In genomic region chr3:59930170-59930569, GRCh38 we compare ENCODE assay signal across 31 cellular contexts.
"Had no signal": no experiment of that assay in that cellular context is flagged by ENCODE, and none has a peak within 500 bp of the region (broad histone marks: within the 10 kb centered on the region; RNA-seq: fewer than 3 reads in every experiment).

No MANE protein-coding gene starts in this region.

- H3K36me3 Mint-ChIP-seq: activated CD8-positive, alpha-beta memory T cell treated with anti-CD3 and anti-CD28 coated beads, Interleukin-2, amount 10 ng/mL, durations not matched to agents 7 days and 5 days; brain had no signal

- H3K27ac ChIP-seq: ascending aorta, breast epithelium, cardiac muscle cell, colonic mucosa, dorsolateral prefrontal cortex, esophagus muscularis mucosa, foreskin keratinocyte, gastrocnemius medialis, heart left ventricle had no signal

- DNase-seq: activated CD4-positive, alpha-beta memory T cell treated with anti-CD3 and anti-CD28 coated beads for 36 hours; activated CD4-positive, alpha-beta T cell treated with anti-CD3 and anti-CD28 coated beads for 36 hours; activated CD4-positive, alpha-beta T cell treated with anti-CD3 and anti-CD28 coated beads, Interleukin-2, amount 10 ng/mL, durations not matched to agents 24 days and 14 days; activated CD4-positive, CD25-positive, alpha-beta regulatory T cell; activated CD4-positive, CD25-positive, alpha-beta regulatory T cell treated with anti-CD3 and anti-CD28 coated beads, Interleukin-2, amount 50 U/mL, for 72 hours; activated CD8-positive, alpha-beta memory T cell treated with anti-CD3 and anti-CD28 coated beads, Interleukin-2, amount 10 ng/mL, durations not matched to agents 7 days and 5 days; activated CD8-positive, alpha-beta memory T cell treated with anti-CD3 and anti-CD28 coated beads, Interleukin-2, amount 50 U/mL, for 4 hours; activated CD8-positive, alpha-beta T cell treated with anti-CD3 and anti-CD28 coated beads, Interleukin-2, amount 10 ng/mL, durations not matched to agents 7 days and 5 days; activated effector memory CD4-positive, alpha-beta T cell treated with Interleukin-2 at 50 U/mL for 16 hours; activated gamma-delta T cell treated with Interleukin-2 at 50 U/mL for 16 hours; activated naive CD4-positive, alpha-beta T cell treated with Interleukin-2 at 50 U/mL for 16 hours; activated naive CD8-positive, alpha-beta T cell treated with anti-CD3 and anti-CD28 coated beads, Interleukin-2, amount 10 ng/mL, durations not matched to agents 7 days and 5 days; activated T-cell treated with anti-CD3 and anti-CD28 coated beads, Interleukin-2, amount 50 U/mL, for 24 hours; central memory CD4-positive, alpha-beta T cell; cerebellar nuclear complex; colonic mucosa; dorsolateral prefrontal cortex; effector memory CD4-positive, alpha-beta T cell; erythroblast; foreskin keratinocyte; gastrocnemius medialis; glutamatergic neuron; heart left ventricle had no signal

- H3K36me3 ChIP-seq: ascending aorta, breast epithelium, cardiac muscle cell, colonic mucosa, esophagus muscularis mucosa, gastrocnemius medialis, heart left ventricle had no signal

- H3K27ac Mint-ChIP-seq: activated CD4-positive, alpha-beta memory T cell treated with anti-CD3 and anti-CD28 coated beads for 36 hours; activated CD4-positive, alpha-beta T cell treated with anti-CD3 and anti-CD28 coated beads for 36 hours; activated CD4-positive, alpha-beta T cell treated with anti-CD3 and anti-CD28 coated beads, Interleukin-2, amount 10 ng/mL, durations not matched to agents 24 days and 14 days; activated CD8-positive, alpha-beta memory T cell treated with anti-CD3 and anti-CD28 coated beads, Interleukin-2, amount 10 ng/mL, durations not matched to agents 7 days and 5 days; activated CD8-positive, alpha-beta T cell treated with anti-CD3 and anti-CD28 coated beads, Interleukin-2, amount 10 ng/mL, durations not matched to agents 7 days and 5 days; activated naive CD8-positive, alpha-beta T cell treated with anti-CD3 and anti-CD28 coated beads, Interleukin-2, amount 10 ng/mL, durations not matched to agents 7 days and 5 days; activated T-cell treated with anti-CD3 and anti-CD28 coated beads, Interleukin-2, amount 50 U/mL, for 24 hours; activated T-helper 17 cell treated with anti-CD3 and anti-CD28 coated beads, Interleukin-2, amount 50 U/mL, for 72 hours; brain; dendritic cell treated with granulocyte-macrophage colony-stimulating factor and Interleukin-4, amounts not matched to agents 40 ng/mL and 50 ng/mL, for 4 days had no signal

- H3K9me3 Mint-ChIP-seq: activated T-cell treated with anti-CD3 and anti-CD28 coated beads, Interleukin-2, amount 50 U/mL, for 24 hours; activated T-helper 17 cell treated with anti-CD3 and anti-CD28 coated beads, Interleukin-2, amount 50 U/mL, for 72 hours; dendritic cell treated with granulocyte-macrophage colony-stimulating factor and Interleukin-4, amounts not matched to agents 40 ng/mL and 50 ng/mL, for 4 days had no signal

- H3K9me3 ChIP-seq: ascending aorta, breast epithelium, colonic mucosa, esophagus muscularis mucosa, gastrocnemius medialis, heart left ventricle had no signal

- H3K4me3 ChIP-seq: ascending aorta, breast epithelium, cardiac muscle cell, colonic mucosa, dorsolateral prefrontal cortex, esophagus muscularis mucosa, gastrocnemius medialis, heart left ventricle had no signal

- H3K4me1 ChIP-seq: ascending aorta, breast epithelium, colonic mucosa, esophagus muscularis mucosa, foreskin keratinocyte, gastrocnemius medialis, heart left ventricle had no signal

- ATAC-seq: activated CD4-positive, alpha-beta T cell treated with anti-CD3 and anti-CD28 coated beads for 36 hours; activated CD8-positive, alpha-beta memory T cell treated with anti-CD3 and anti-CD28 coated beads, Interleukin-2, amount 10 ng/mL, durations not matched to agents 7 days and 5 days; activated CD8-positive, alpha-beta T cell treated with anti-CD3 and anti-CD28 coated beads, Interleukin-2, amount 10 ng/mL, durations not matched to agents 7 days and 5 days; activated naive CD4-positive, alpha-beta T cell treated with anti-CD3 and anti-CD28 coated beads, Interleukin-2, amount 50 U/mL, for 72 hours; activated T-helper 17 cell treated with anti-CD3 and anti-CD28 coated beads, Interleukin-2, amount 50 U/mL, for 72 hours; foreskin keratinocyte; gastrocnemius medialis; heart left ventricle had no signal

- H3K27me3 Mint-ChIP-seq: activated CD4-positive, alpha-beta memory T cell treated with anti-CD3 and anti-CD28 coated beads for 36 hours; activated CD4-positive, alpha-beta T cell treated with anti-CD3 and anti-CD28 coated beads for 36 hours; activated CD4-positive, alpha-beta T cell treated with anti-CD3 and anti-CD28 coated beads, Interleukin-2, amount 10 ng/mL, durations not matched to agents 24 days and 14 days; activated CD8-positive, alpha-beta memory T cell treated with anti-CD3 and anti-CD28 coated beads, Interleukin-2, amount 10 ng/mL, durations not matched to agents 7 days and 5 days; activated naive CD8-positive, alpha-beta T cell treated with anti-CD3 and anti-CD28 coated beads, Interleukin-2, amount 10 ng/mL, durations not matched to agents 7 days and 5 days; activated T-cell treated with anti-CD3 and anti-CD28 coated beads, Interleukin-2, amount 50 U/mL, for 24 hours; activated T-helper 17 cell treated with anti-CD3 and anti-CD28 coated beads, Interleukin-2, amount 50 U/mL, for 72 hours; dendritic cell treated with granulocyte-macrophage colony-stimulating factor and Interleukin-4, amounts not matched to agents 40 ng/mL and 50 ng/mL, for 4 days had no signal

- H3K4me3 Mint-ChIP-seq: activated CD4-positive, alpha-beta memory T cell treated with anti-CD3 and anti-CD28 coated beads for 36 hours; activated CD4-positive, alpha-beta T cell treated with anti-CD3 and anti-CD28 coated beads for 36 hours; activated CD4-positive, alpha-beta T cell treated with anti-CD3 and anti-CD28 coated beads, Interleukin-2, amount 10 ng/mL, durations not matched to agents 24 days and 14 days; activated CD8-positive, alpha-beta memory T cell treated with anti-CD3 and anti-CD28 coated beads, Interleukin-2, amount 10 ng/mL, durations not matched to agents 7 days and 5 days; activated CD8-positive, alpha-beta T cell treated with anti-CD3 and anti-CD28 coated beads, Interleukin-2, amount 10 ng/mL, durations not matched to agents 7 days and 5 days; activated naive CD8-positive, alpha-beta T cell treated with anti-CD3 and anti-CD28 coated beads, Interleukin-2, amount 10 ng/mL, durations not matched to agents 7 days and 5 days; activated T-cell treated with anti-CD3 and anti-CD28 coated beads, Interleukin-2, amount 50 U/mL, for 24 hours; activated T-helper 17 cell treated with anti-CD3 and anti-CD28 coated beads, Interleukin-2, amount 50 U/mL, for 72 hours; brain; dendritic cell treated with granulocyte-macrophage colony-stimulating factor and Interleukin-4, amounts not matched to agents 40 ng/mL and 50 ng/mL, for 4 days had no signal

- H3K27me3 ChIP-seq: ascending aorta, breast epithelium, cardiac muscle cell, colonic mucosa, dorsolateral prefrontal cortex, esophagus muscularis mucosa, foreskin keratinocyte, gastrocnemius medialis, heart left ventricle had no signal
